In genomic region chrX:125132274-125132673, GRCh38 we compare ENCODE assay signal across 1 cellular context.
TF ChIP-seq lines count a peak whose summit lies in the region.

No MANE protein-coding gene starts in this region.

TF ChIP-seq in SK-N-SH, 30 proteins besides CTCF, POLR2A, EP300 and RAD21 (continued from another document):
- TF ChIP-seq MEF2A (IDR thresholded peaks at IDR 0.05; ENCODE audit: borderline replicate concordance, low read depth) (no peak), RFX5 (IDR thresholded peaks at IDR 0.05; ENCODE audit: low read length) (no peak), GABPA (IDR thresholded peaks at IDR 0.05; ENCODE audit: low read depth) (no peak)
